ENCODE assay signal across 8 cellular contexts in the genomic region with DNA sequence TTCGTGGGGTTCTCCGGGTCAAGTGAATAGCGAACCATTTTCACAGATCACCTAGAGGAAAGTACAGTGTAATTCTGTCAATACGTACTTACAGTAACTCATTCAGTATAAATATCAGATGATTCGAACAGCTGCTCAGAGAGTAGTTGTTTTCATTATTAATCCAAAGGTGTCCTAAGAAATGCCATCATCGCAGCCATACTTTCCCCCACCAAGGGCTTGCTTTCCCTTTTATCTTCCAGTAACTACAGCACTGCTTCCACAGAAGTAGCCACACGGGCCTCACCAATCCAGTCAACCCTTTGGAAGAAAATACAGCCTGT. TPM values are rescaled to one million over a fixed set of nuclear protein-coding genes. Genes with fewer than 3 reads are reported as not detected.
A peak's percentile ranks its signal among the peaks of the same experiment; 100 is the strongest.
DNase-seq lines count a peak whose midpoint lies in the region; ATAC-seq and TF ChIP-seq lines count a peak whose summit lies in the region.

No MANE protein-coding gene starts in this region.

- no peaks in the 10 kb centered on the region for H3K27me3 ChIP-seq in naive thymus-derived CD4-positive, alpha-beta T cell (ENCODE audit: control insufficient read depth in 2 of 2, insufficient read depth in 2 of 2, low read length in 2 of 2)

- H3K36me3 ChIP-seq in naive thymus-derived CD4-positive, alpha-beta T cell (ENCODE audit: control insufficient read depth in 2 of 3, insufficient read depth in 3 of 3, low read length in 3 of 3), result peaks cover 9 to 37% (median 28%) of the 10 kb centered on the region in 3 experiments

- no peak for TF ChIP-seq CTCF in AG09309 (IDR thresholded peaks at IDR 0.05; ENCODE audit: control insufficient read depth, insufficient read depth, low read depth, low read length, missing control alignments)

- H3K9me3 Mint-ChIP-seq in naive thymus-derived CD4-positive, alpha-beta T cell, result no peaks in the 10 kb centered on the region

- intact Hi-C loops in naive thymus-derived CD4-positive, alpha-beta T cell (cut with micrococcal nuclease), result loop anchor here (5.0 kb wide), 5 partner anchors 776 to 1541 kb away; a partner anchor contains a TSS

- H3K27me3 Mint-ChIP-seq in naive thymus-derived CD4-positive, alpha-beta T cell, result peaks cover 0 to 11% (median 0%) of the 10 kb centered on the region in 5 donors

- peak overlapping the region; percentile 87 to 99 (median 96) for H3K4me3 Mint-ChIP-seq in naive thymus-derived CD4-positive, alpha-beta T cell

- DNase-seq in AG09309 (ENCODE audit: low read depth) (no peak), COR-L47 (lab: John Stamatoyannopoulos, UW) (no peak), NCI-H1436 treated with DMSO at 0.1 percent for 48 hours (lab: John Stamatoyannopoulos, UW) (no peak), GF-D8 (lab: John Stamatoyannopoulos, UW) (no peak)
- DNase-seq in Jurkat, Clone E6-1 (ENCODE audit: low read depth, low spot score), result no peak
- no peak for DNase-seq in naive thymus-derived CD4-positive, alpha-beta T cell
- DNase-seq in stimulated activated CD4-positive, alpha-beta T cell treated with anti-CD3 and anti-CD28 coated beads, Interleukin-4, amount 100 ng/mL, for 1 hour, result no peak

- peak overlapping the region; percentile 82 for H3K4me3 ChIP-seq in AG09309 (ENCODE audit: control insufficient read depth, low read depth, low read length)
- peak overlapping the region; percentile 100 for H3K4me3 ChIP-seq in Jurkat, Clone E6-1 (ENCODE audit: low read length)
- H3K4me3 ChIP-seq in naive thymus-derived CD4-positive, alpha-beta T cell (ENCODE audit: low read length), result peak overlapping the region; percentile 88

- peak overlapping the region; percentile 76 for H3K27ac ChIP-seq in cingulate gyrus (ENCODE audit: low read depth, low read length)
- H3K27ac ChIP-seq in naive thymus-derived CD4-positive, alpha-beta T cell (ENCODE audit: low read depth, low read length), result peak overlapping the region; percentile 92

- no peaks in the 10 kb centered on the region for H3K9me3 ChIP-seq in naive thymus-derived CD4-positive, alpha-beta T cell (ENCODE audit: control insufficient read depth in 2 of 3, low read length in 3 of 3)

- peaks cover 22 to 42% (median 33%) of the 10 kb centered on the region in 5 donors for H3K36me3 Mint-ChIP-seq in naive thymus-derived CD4-positive, alpha-beta T cell

- peaks cover 28 to 59% (median 52%) of the 10 kb centered on the region in 7 donors for H3K4me1 Mint-ChIP-seq in naive thymus-derived CD4-positive, alpha-beta T cell

- H3K4me1 ChIP-seq in naive thymus-derived CD4-positive, alpha-beta T cell (ENCODE audit: control insufficient read depth in 2 of 2, insufficient read depth in 2 of 2, low read length in 2 of 2), result peaks cover 23 to 30% of the 10 kb centered on the region in 2 donors

- no peak for ATAC-seq in naive thymus-derived CD4-positive, alpha-beta T cell

- CTCF ChIA-PET in naive thymus-derived CD4-positive, alpha-beta T cell (lab: Charles Lee), result no interaction called here

- POLR2A ChIA-PET in naive thymus-derived CD4-positive, alpha-beta T cell (lab: Charles Lee), result interaction anchor here (0.5 to 1.7 kb wide), 3 partner anchors 31 to 858 kb away, joined by 3 to 8 read pairs (median 4); a partner anchor contains a TSS

- H3K27ac Mint-ChIP-seq in naive thymus-derived CD4-positive, alpha-beta T cell, result peak overlapping the region; percentile 90 to 99 (median 96)

RNA-seq across cellular contexts. Expression of a gene that starts 0.8 kb away (rescaled TPM):
- 3,690 TPM for polyA plus RNA-seq in Jurkat, Clone E6-1 (2012; ENCODE audit: insufficient read depth, insufficient read length)
- total RNA-seq in naive thymus-derived CD4-positive, alpha-beta T cell, result 1,000 to 10,000 TPM; 1,513 to 2,518 (median 2,392) TPM
- polyA plus RNA-seq in naive thymus-derived CD4-positive, alpha-beta T cell, result 1,000 to 10,000 TPM; 2,255 to 2,421 TPM

RNA-seq across cellular contexts. Expression of a gene that starts 4.5 kb away (rescaled TPM):
- 8.5 TPM for polyA plus RNA-seq in Jurkat, Clone E6-1 (2012; ENCODE audit: insufficient read depth, insufficient read length)
- 10 to 100 TPM; 22.5 to 53.6 (median 31.5) TPM for total RNA-seq in naive thymus-derived CD4-positive, alpha-beta T cell
- polyA plus RNA-seq in naive thymus-derived CD4-positive, alpha-beta T cell, result 10 to 100 TPM; 51.8 to 84.1 TPM

RNA-seq across cellular contexts. Expression of a gene that starts 31.1 kb away (rescaled TPM):
- polyA plus RNA-seq in Jurkat, Clone E6-1 (2012; ENCODE audit: insufficient read depth, insufficient read length), result 49.0 TPM
- 10 to 100 TPM; 60.3 to 71.0 (median 64.1) TPM for total RNA-seq in naive thymus-derived CD4-positive, alpha-beta T cell
- polyA plus RNA-seq in naive thymus-derived CD4-positive, alpha-beta T cell, result 10 to 100 TPM; 29.2 to 41.6 TPM
